Comparison of ENCODE assay signal across 1 cellular context in genomic region chrX:37959212-37960021, GRCh38.
TF ChIP-seq lines count a peak whose summit lies in the region.

No MANE protein-coding gene starts in this region.

TF ChIP-seq in HepG2, 621 proteins besides CTCF, POLR2A, EP300 and RAD21 (continued from another document and continues in another):
- TF ChIP-seq, protein P1, sequence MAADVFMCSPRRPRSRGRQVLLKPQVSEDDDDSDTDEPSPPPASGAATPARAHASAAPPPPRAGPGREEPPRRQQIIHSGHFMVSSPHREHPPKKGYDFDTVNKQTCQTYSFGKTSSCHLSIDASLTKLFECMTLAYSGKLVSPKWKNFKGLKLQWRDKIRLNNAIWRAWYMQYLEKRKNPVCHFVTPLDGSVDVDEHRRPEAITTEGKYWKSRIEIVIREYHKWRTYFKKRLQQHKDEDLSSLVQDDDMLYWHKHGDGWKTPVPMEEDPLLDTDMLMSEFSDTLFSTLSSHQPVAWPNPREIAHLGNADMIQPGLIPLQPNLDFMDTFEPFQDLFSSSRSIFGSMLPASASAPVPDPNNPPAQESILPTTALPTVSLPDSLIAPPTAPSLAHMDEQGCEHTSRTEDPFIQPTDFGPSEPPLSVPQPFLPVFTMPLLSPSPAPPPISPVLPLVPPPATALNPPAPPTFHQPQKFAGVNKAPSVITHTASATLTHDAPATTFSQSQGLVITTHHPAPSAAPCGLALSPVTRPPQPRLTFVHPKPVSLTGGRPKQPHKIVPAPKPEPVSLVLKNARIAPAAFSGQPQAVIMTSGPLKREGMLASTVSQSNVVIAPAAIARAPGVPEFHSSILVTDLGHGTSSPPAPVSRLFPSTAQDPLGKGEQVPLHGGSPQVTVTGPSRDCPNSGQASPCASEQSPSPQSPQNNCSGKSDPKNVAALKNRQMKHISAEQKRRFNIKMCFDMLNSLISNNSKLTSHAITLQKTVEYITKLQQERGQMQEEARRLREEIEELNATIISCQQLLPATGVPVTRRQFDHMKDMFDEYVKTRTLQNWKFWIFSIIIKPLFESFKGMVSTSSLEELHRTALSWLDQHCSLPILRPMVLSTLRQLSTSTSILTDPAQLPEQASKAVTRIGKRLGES (CRISPR knock-in tag; IDR thresholded peaks at IDR 0.05; ENCODE audit: borderline replicate concordance) = no peak
- TF ChIP-seq, protein P2, sequence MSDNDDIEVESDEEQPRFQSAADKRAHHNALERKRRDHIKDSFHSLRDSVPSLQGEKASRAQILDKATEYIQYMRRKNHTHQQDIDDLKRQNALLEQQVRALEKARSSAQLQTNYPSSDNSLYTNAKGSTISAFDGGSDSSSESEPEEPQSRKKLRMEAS (IDR thresholded peaks at IDR 0.05) = peak; percentile 37; the same call in 1 of the 2 replicates
- TF ChIP-seq ELF3 (CRISPR knock-in tag; IDR thresholded peaks at IDR 0.05) = peak; percentile 66
- TF ChIP-seq KLF6 (CRISPR knock-in tag; IDR thresholded peaks at IDR 0.05) = no peak
- TF ChIP-seq ZNF549 (CRISPR knock-in tag; IDR thresholded peaks at IDR 0.05) = no peak
- TF ChIP-seq MXD4 (CRISPR knock-in tag; IDR thresholded peaks at IDR 0.05) = no peak
- no peak for TF ChIP-seq THYN1 (CRISPR knock-in tag; IDR thresholded peaks at IDR 0.05; ENCODE audit: borderline replicate concordance, low read depth)
- no peak for TF ChIP-seq ZNF225 (CRISPR knock-in tag; IDR thresholded peaks at IDR 0.05)
- TF ChIP-seq HMGXB3 (CRISPR knock-in tag; IDR thresholded peaks at IDR 0.05; ENCODE audit: borderline replicate concordance) = no peak
- TF ChIP-seq ZBTB21 (CRISPR knock-in tag; IDR thresholded peaks at IDR 0.05) = no peak; the same call in 1 of the 2 replicates
- TF ChIP-seq GMEB2 (CRISPR knock-in tag; IDR thresholded peaks at IDR 0.05; ENCODE audit: low read depth) = no peak
- TF ChIP-seq MTF1 (CRISPR knock-in tag; IDR thresholded peaks at IDR 0.05) = 0 out of 2 replicates have a peak, but pooled peaks have one; percentile 55
- no peak for TF ChIP-seq ZNF317 (CRISPR knock-in tag; IDR thresholded peaks at IDR 0.05)
- TF ChIP-seq ZNF775 (CRISPR knock-in tag; IDR thresholded peaks at IDR 0.05; ENCODE audit: borderline replicate concordance) = no peak
- TF ChIP-seq PAXIP1 (CRISPR knock-in tag; conservative IDR thresholded peaks at IDR 0.05) = peak; percentile 96
- no peak for TF ChIP-seq ZNF138 (CRISPR knock-in tag; IDR thresholded peaks at IDR 0.05; ENCODE audit: low read depth)
- TF ChIP-seq ZNF737 (CRISPR knock-in tag; IDR thresholded peaks at IDR 0.05; ENCODE audit: borderline replicate concordance) = no peak
- TF ChIP-seq MYPOP (CRISPR knock-in tag; IDR thresholded peaks at IDR 0.05) = 0 out of 2 replicates have a peak, but pooled peaks have one; percentile 27
- no peak for TF ChIP-seq ZNF891 (CRISPR knock-in tag; IDR thresholded peaks at IDR 0.05)
- TF ChIP-seq ZNF773 (CRISPR knock-in tag; IDR thresholded peaks at IDR 0.05; ENCODE audit: borderline replicate concordance) = no peak
- TF ChIP-seq, protein P3, sequence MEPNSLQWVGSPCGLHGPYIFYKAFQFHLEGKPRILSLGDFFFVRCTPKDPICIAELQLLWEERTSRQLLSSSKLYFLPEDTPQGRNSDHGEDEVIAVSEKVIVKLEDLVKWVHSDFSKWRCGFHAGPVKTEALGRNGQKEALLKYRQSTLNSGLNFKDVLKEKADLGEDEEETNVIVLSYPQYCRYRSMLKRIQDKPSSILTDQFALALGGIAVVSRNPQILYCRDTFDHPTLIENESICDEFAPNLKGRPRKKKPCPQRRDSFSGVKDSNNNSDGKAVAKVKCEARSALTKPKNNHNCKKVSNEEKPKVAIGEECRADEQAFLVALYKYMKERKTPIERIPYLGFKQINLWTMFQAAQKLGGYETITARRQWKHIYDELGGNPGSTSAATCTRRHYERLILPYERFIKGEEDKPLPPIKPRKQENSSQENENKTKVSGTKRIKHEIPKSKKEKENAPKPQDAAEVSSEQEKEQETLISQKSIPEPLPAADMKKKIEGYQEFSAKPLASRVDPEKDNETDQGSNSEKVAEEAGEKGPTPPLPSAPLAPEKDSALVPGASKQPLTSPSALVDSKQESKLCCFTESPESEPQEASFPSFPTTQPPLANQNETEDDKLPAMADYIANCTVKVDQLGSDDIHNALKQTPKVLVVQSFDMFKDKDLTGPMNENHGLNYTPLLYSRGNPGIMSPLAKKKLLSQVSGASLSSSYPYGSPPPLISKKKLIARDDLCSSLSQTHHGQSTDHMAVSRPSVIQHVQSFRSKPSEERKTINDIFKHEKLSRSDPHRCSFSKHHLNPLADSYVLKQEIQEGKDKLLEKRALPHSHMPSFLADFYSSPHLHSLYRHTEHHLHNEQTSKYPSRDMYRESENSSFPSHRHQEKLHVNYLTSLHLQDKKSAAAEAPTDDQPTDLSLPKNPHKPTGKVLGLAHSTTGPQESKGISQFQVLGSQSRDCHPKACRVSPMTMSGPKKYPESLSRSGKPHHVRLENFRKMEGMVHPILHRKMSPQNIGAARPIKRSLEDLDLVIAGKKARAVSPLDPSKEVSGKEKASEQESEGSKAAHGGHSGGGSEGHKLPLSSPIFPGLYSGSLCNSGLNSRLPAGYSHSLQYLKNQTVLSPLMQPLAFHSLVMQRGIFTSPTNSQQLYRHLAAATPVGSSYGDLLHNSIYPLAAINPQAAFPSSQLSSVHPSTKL (CRISPR knock-in tag; IDR thresholded peaks at IDR 0.05) = peak; percentile 93
- TF ChIP-seq KDM2A (CRISPR knock-in tag; IDR thresholded peaks at IDR 0.05; ENCODE audit: borderline replicate concordance, low read depth) = no peak
- peak; percentile 90 for TF ChIP-seq ZNF281 (CRISPR knock-in tag; IDR thresholded peaks at IDR 0.05; ENCODE audit: borderline replicate concordance)
- no peak for TF ChIP-seq KLF15 (CRISPR knock-in tag; IDR thresholded peaks at IDR 0.05; ENCODE audit: borderline replicate concordance)
- no peak for TF ChIP-seq ZNF605 (CRISPR knock-in tag; IDR thresholded peaks at IDR 0.05)
- TF ChIP-seq ZNF672 (CRISPR knock-in tag; IDR thresholded peaks at IDR 0.05) = no peak
- no peak for TF ChIP-seq ZBTB38 (CRISPR knock-in tag; IDR thresholded peaks at IDR 0.05)
- 0 out of 2 replicates have a peak, but pooled peaks have one; percentile 21 for TF ChIP-seq ZNF124 (CRISPR knock-in tag; IDR thresholded peaks at IDR 0.05)
- no peak for TF ChIP-seq ZNF550 (CRISPR knock-in tag; IDR thresholded peaks at IDR 0.05; ENCODE audit: borderline replicate concordance)
